27 cellular contexts compared by ENCODE assay signal in the genomic region with DNA sequence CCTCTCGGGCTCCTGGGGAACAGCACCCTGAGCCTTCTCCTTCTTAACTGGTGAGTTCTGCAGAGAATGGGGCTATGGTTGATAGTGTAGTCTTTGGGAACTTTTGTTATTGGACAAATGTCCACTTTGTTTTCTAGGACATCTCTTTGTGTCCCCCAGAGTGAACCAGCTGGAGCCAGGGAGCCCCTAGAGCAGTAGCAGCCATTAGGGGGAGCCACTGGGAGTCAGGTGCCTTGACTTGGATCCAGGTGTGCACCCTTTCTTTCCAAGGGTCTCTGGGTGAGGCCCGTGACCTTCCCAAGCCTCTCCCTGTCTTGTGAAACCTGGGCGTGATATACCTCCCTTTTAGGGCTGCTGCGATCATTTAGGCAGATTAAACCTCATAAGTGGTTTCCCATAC. TPM values are rescaled to one million over a fixed set of nuclear protein-coding genes. Genes with fewer than 3 reads are reported as not detected.
DNase-seq lines count a peak whose midpoint lies in the region; ATAC-seq and TF ChIP-seq lines count a peak whose summit lies in the region.
"Had no signal": no experiment of that assay in that cellular context is flagged by ENCODE, and none has a peak within 500 bp of the region (broad histone marks: within the 10 kb centered on the region; RNA-seq: fewer than 3 reads in every experiment).

No MANE protein-coding gene starts in this region.

- H3K4me1 Mint-ChIP-seq in CD4-positive, alpha-beta T cell (ENCODE audit: low read depth), result peaks cover 65% of the 10 kb centered on the region
- no peaks in the 10 kb centered on the region; the same call in 2 of the 3 replicates for H3K4me1 Mint-ChIP-seq in GM23338

- no peak for DNase-seq in CD4-positive, alpha-beta T cell
- DNase-seq in GM23338 (ENCODE audit: low spot score), result no peak
- no peak for DNase-seq in Right ventricle myocardium superior
- DNase-seq in NCI-H524 treated with DMSO at 0.1 percent for 48 hours (lab: John Stamatoyannopoulos, UW), result no peak
- DNase-seq: activated CD4-positive, alpha-beta T cell treated with anti-CD3 and anti-CD28 coated beads for 4 hours; activated naive CD4-positive, alpha-beta T cell treated with Interleukin-2 at 50 U/mL for 16 hours; activated T-cell treated with anti-CD3 and anti-CD28 coated beads, Interleukin-2, amount 50 U/mL, for 24 hours; BE2C; Caco-2; DMS79 treated with DMSO at 0.1 percent for 48 hours; kidney glomerular epithelial cell; NCI-H1436 treated with DMSO at 0.1 percent for 48 hours; NCI-H2107; sigmoid colon; upper lobe of left lung had no signal

- no peaks in the 10 kb centered on the region for H3F3A ChIP-seq in GM23338 (replicated peaks; ENCODE audit: low read depth)

- POLR2A ChIA-PET in CD4-positive, alpha-beta T cell (lab: Charles Lee), result no interaction called here

- intact Hi-C loops in CD4-positive, alpha-beta T cell (cut with DNase I, micrococcal nuclease), result loop anchor here in 1 of 2 experiments (5.0 kb wide), 1 partner anchor 39 kb away; a partner anchor contains a TSS
- intact Hi-C loops in Right ventricle myocardium superior (cut with DNase I), result loop anchor here (10.0 kb wide), 1 partner anchor 91 kb away; no protein-coding TSS in a partner anchor

- no peak overlapping the region for H3K4me3 ChIP-seq in GM23338
- H3K4me3 ChIP-seq: K562, sigmoid colon, SJSA1, upper lobe of left lung had no signal

- H4K20me1 ChIP-seq in GM23338 (replicated peaks; ENCODE audit: insufficient read depth), result no peaks in the 10 kb centered on the region

- H3K27me3 Mint-ChIP-seq in CD4-positive, alpha-beta T cell, result no peaks in the 10 kb centered on the region
- peaks cover 12% of the 10 kb centered on the region for H3K27me3 Mint-ChIP-seq in GM23338 (ENCODE audit: insufficient read depth, low read depth, poor library complexity)
- H3K27me3 Mint-ChIP-seq: activated T-cell treated with anti-CD3 and anti-CD28 coated beads, Interleukin-2, amount 50 U/mL, for 24 hours had no signal

- no peaks in the 10 kb centered on the region for H3K9me3 Mint-ChIP-seq in CD4-positive, alpha-beta T cell
- no peaks in the 10 kb centered on the region for H3K9me3 Mint-ChIP-seq in GM23338
- H3K9me3 Mint-ChIP-seq: activated T-cell treated with anti-CD3 and anti-CD28 coated beads, Interleukin-2, amount 50 U/mL, for 24 hours; dendritic cell treated with granulocyte-macrophage colony-stimulating factor and Interleukin-4, amounts not matched to agents 40 ng/mL and 50 ng/mL, for 4 days had no signal

- no peak overlapping the region for H3K4me3 Mint-ChIP-seq in CD4-positive, alpha-beta T cell
- no peak overlapping the region for H3K4me3 Mint-ChIP-seq in GM23338
- H3K4me3 Mint-ChIP-seq: activated T-cell treated with anti-CD3 and anti-CD28 coated beads, Interleukin-2, amount 50 U/mL, for 24 hours; dendritic cell treated with granulocyte-macrophage colony-stimulating factor and Interleukin-4, amounts not matched to agents 40 ng/mL and 50 ng/mL, for 4 days had no signal

- CTCF ChIA-PET in CD4-positive, alpha-beta T cell (lab: Charles Lee), result interaction anchor here (0.7 kb wide), 1 partner anchor 111 kb away, joined by 3 read pairs; no protein-coding TSS in a partner anchor

- no peak for TF ChIP-seq CTCF in CD4-positive, alpha-beta T cell (IDR thresholded peaks at IDR 0.05)
- peak; percentile 49 to 59 for TF ChIP-seq CTCF in GM23338 (conservative IDR thresholded peaks at IDR 0.05; ENCODE audit: low read depth in 2 of 2)

- ATAC-seq in CD4-positive, alpha-beta T cell (ENCODE audit: poor library complexity), result no peak
- peak; percentile 32 for ATAC-seq in GM23338
- ATAC-seq in Right ventricle myocardium superior (ENCODE audit: poor library complexity), result no peak
- no peak for ATAC-seq in GM21786 (IDR thresholded peaks at IDR 0.05; ENCODE audit: unreplicated experiment)
- ATAC-seq in activated CD4-positive, CD25-positive, alpha-beta regulatory T cell treated with anti-CD3 and anti-CD28 coated beads, Interleukin-2, amount 50 U/mL, for 24 hours, result no peak
- ATAC-seq: K562 had no signal

- H3K79me2 ChIP-seq in GM23338 (replicated peaks; ENCODE audit: insufficient read depth), result no peaks in the 10 kb centered on the region

- no peak overlapping the region for H2AFZ ChIP-seq in GM23338

- no peaks in the 10 kb centered on the region for H3K9me2 ChIP-seq in GM23338 (ENCODE audit: insufficient read depth)

- H3K4me2 ChIP-seq in GM23338, result no peak overlapping the region

- H3K27ac Mint-ChIP-seq in CD4-positive, alpha-beta T cell, result peak overlapping the region; percentile 21
- no peak overlapping the region for H3K27ac Mint-ChIP-seq in GM23338
- H3K27ac Mint-ChIP-seq: activated T-cell treated with anti-CD3 and anti-CD28 coated beads, Interleukin-2, amount 50 U/mL, for 24 hours; dendritic cell treated with granulocyte-macrophage colony-stimulating factor and Interleukin-4, amounts not matched to agents 40 ng/mL and 50 ng/mL, for 4 days; progenitor cell of endocrine pancreas had no signal

- no peaks in the 10 kb centered on the region for H3K4me1 ChIP-seq in GM23338 (ENCODE audit: insufficient read depth)
- H3K4me1 ChIP-seq: Caco-2 had no signal

- H3K36me3 ChIP-seq in GM23338 (ENCODE audit: insufficient read depth), result no peaks in the 10 kb centered on the region
- H3K36me3 ChIP-seq: BE2C, sigmoid colon, SJSA1, upper lobe of left lung had no signal

- H3K27me3 ChIP-seq in CD4-positive, alpha-beta T cell (ENCODE audit: control insufficient read depth, insufficient read depth, low read length), result no peaks in the 10 kb centered on the region
- H3K27me3 ChIP-seq in GM23338 (ENCODE audit: insufficient read depth) (no peaks in the 10 kb centered on the region), layer of hippocampus (ENCODE audit: control insufficient read depth, insufficient read depth, low read length) (no peaks in the 10 kb centered on the region)
- H3K27me3 ChIP-seq: BE2C, sigmoid colon, SJSA1, upper lobe of left lung had no signal

- no peaks in the 10 kb centered on the region for H3K9me3 ChIP-seq in CD4-positive, alpha-beta T cell (ENCODE audit: control insufficient read depth, low read length)
- H3K9me3 ChIP-seq: BE2C, Caco-2, sigmoid colon, SJSA1, upper lobe of left lung had no signal

- no peak overlapping the region for H3K27ac ChIP-seq in CD4-positive, alpha-beta T cell (ENCODE audit: low read depth, low read length)
- H3K27ac ChIP-seq in GM23338 (ENCODE audit: low read depth) (no peak overlapping the region), angular gyrus (ENCODE audit: low read depth, low read length) (peak overlapping the region; percentile 84), layer of hippocampus (ENCODE audit: low read depth, low read length) (peak overlapping the region; percentile 59)
- H3K27ac ChIP-seq: sigmoid colon, SJSA1, upper lobe of left lung had no signal

- peaks cover 5% of the 10 kb centered on the region for H3K36me3 Mint-ChIP-seq in CD4-positive, alpha-beta T cell (ENCODE audit: low read depth)
- no peaks in the 10 kb centered on the region for H3K36me3 Mint-ChIP-seq in GM23338 (ENCODE audit: low read depth)

TF ChIP-seq in GM23338, 12 proteins besides CTCF, POLR2A, EP300 and RAD21 (continues in another document):
- no peak for TF ChIP-seq STAT1 (IDR thresholded peaks at IDR 0.05; ENCODE audit: unreplicated experiment)
- no peak for TF ChIP-seq ZNF114 (CRISPR knock-in tag; IDR thresholded peaks at IDR 0.05)
- TF ChIP-seq, protein P1, sequence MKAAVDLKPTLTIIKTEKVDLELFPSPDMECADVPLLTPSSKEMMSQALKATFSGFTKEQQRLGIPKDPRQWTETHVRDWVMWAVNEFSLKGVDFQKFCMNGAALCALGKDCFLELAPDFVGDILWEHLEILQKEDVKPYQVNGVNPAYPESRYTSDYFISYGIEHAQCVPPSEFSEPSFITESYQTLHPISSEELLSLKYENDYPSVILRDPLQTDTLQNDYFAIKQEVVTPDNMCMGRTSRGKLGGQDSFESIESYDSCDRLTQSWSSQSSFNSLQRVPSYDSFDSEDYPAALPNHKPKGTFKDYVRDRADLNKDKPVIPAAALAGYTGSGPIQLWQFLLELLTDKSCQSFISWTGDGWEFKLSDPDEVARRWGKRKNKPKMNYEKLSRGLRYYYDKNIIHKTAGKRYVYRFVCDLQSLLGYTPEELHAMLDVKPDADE (IDR thresholded peaks at IDR 0.05), result no peak
- no peak for TF ChIP-seq EZH2phosphoT487 (IDR thresholded peaks at IDR 0.05; ENCODE audit: unreplicated experiment)
- no peak for TF ChIP-seq ZNF331 (CRISPR knock-in tag; IDR thresholded peaks at IDR 0.05; ENCODE audit: low read depth)
- no peak for TF ChIP-seq JUNB (IDR thresholded peaks at IDR 0.05; ENCODE audit: unreplicated experiment)
- no peak for TF ChIP-seq NANOG (IDR thresholded peaks at IDR 0.05; ENCODE audit: borderline replicate concordance)
- no peak for TF ChIP-seq CREB1 (CRISPR knock-in tag; IDR thresholded peaks at IDR 0.05; ENCODE audit: low read depth)
- TF ChIP-seq POLR2AphosphoS5 (IDR thresholded peaks at IDR 0.05; ENCODE audit: low read depth), result no peak
- no peak for TF ChIP-seq EZH2 (IDR thresholded peaks at IDR 0.05; ENCODE audit: low read depth, unreplicated experiment)

RNA-seq across cellular contexts. Expression of a gene that starts 36.9 kb away (rescaled TPM):
- total RNA-seq in CD4-positive, alpha-beta T cell, result 100 to 1,000 TPM; 109 to 116 TPM
- 4.4 and 7.3 TPM in 2 replicates for total RNA-seq in GM23338 (2014; rRNA removed; shearing (Covaris generic))
- polyA plus RNA-seq in GM23338 (2016; fragmentation: Nextera tagmentation; extraction: Ambion mirVana), result 1.3 and 1.7 TPM in 2 replicates
- total RNA-seq in Right ventricle myocardium superior, result 7.3 TPM
- total RNA-seq: Caco-2, HT1080 had no signal
- polyA plus RNA-seq: K562 had no signal

RNA-seq across cellular contexts. Expression of a gene that starts 59.4 kb away (rescaled TPM):
- total RNA-seq in CD4-positive, alpha-beta T cell, result not detected
- total RNA-seq in GM23338 (2014; rRNA removed; shearing (Covaris generic)), result 1.2 TPM in 1 of 2 replicates, not detected in the other
- 3.1 and 3.3 TPM in 2 replicates for polyA plus RNA-seq in GM23338 (2016; fragmentation: Nextera tagmentation; extraction: Ambion mirVana)
- total RNA-seq in Right ventricle myocardium superior, result 1.00 TPM
- total RNA-seq: activated CD8-positive, alpha-beta memory T cell treated with anti-CD3 and anti-CD28 coated beads for 36 hours; HT1080; NCI-H460; SJSA1; T-helper 1 cell treated with Interleukin-12 subunit alpha and Interleukin-12 subunit beta and Interleukin-4 antibody, amounts not matched to agents 30 ng/mL and 1 ng/mL, for 36 hours had no signal
- polyA plus RNA-seq: K562 had no signal

Comparison
In these comparisons a context has a peak if more than half of its experiments do, and no peak if none do; other contexts are left out.
1. H3K27ac ChIP-seq: peak in angular gyrus (single experiment) and layer of hippocampus (single experiment); none in CD4-positive, alpha-beta T cell (single experiment) and GM23338 (single experiment).
2. RNA of a gene that starts 36.9 kb away (total RNA-seq): 109 to 116 TPM in CD4-positive, alpha-beta T cell; 7.3 TPM in Right ventricle myocardium superior (single experiment) and 4.4 to 7.3 TPM in GM23338; every median in the first group is over 10 times any median in the second.